Comparison of ENCODE assay signal across 20 cellular contexts in genomic region chr9:91028166-91028827, GRCh38.
DNase-seq lines count a peak whose midpoint lies in the region; ATAC-seq, FAIRE-seq and TF ChIP-seq lines count a peak whose summit lies in the region.
"Had no signal": no experiment of that assay in that cellular context is flagged by ENCODE, and none has a peak within 500 bp of the region (broad histone marks: within the 10 kb centered on the region; RNA-seq: fewer than 3 reads in every experiment).

No MANE protein-coding gene starts in this region.

- H3K9me3 Mint-ChIP-seq in stimulated activated naive B cell treated with anti-CD40 and anti-IgM and Interleukin-4, amounts not matched to agents 10 μg/mL and 1 μg/mL and 100 μg/mL, for 72 hours, result peaks cover 0 to 6% of the 10 kb centered on the region in 2 donors
- H3K9me3 Mint-ChIP-seq in naive thymus-derived CD4-positive, alpha-beta T cell, result peaks cover 0 to 6% (median 0%) of the 10 kb centered on the region in 11 donors
- H3K9me3 Mint-ChIP-seq: CD4-positive, alpha-beta T cell had no signal

- H3K4me3 ChIP-seq in lung (no peak overlapping the region), SK-N-SH (ENCODE audit: low read depth in 2 of 2, low read length in 1 of 2) (no peak overlapping the region)
- H3K4me3 ChIP-seq in naive thymus-derived CD4-positive, alpha-beta T cell (ENCODE audit: low read length), result no peak overlapping the region

- no peak overlapping the region for H2AFZ ChIP-seq in SK-N-SH (ENCODE audit: low read depth)

- H3K4me1 ChIP-seq in lung (ENCODE audit: control insufficient read depth in 2 of 2, insufficient read depth in 2 of 2, low read length in 2 of 2), result no peaks in the 10 kb centered on the region
- H3K4me1 ChIP-seq in SK-N-SH (ENCODE audit: control insufficient read depth in 1 of 2, insufficient read depth in 2 of 2, low read depth in 1 of 2, low read length in 1 of 2), result no peaks in the 10 kb centered on the region
- no peaks in the 10 kb centered on the region for H3K4me1 ChIP-seq in naive thymus-derived CD4-positive, alpha-beta T cell (ENCODE audit: control insufficient read depth in 2 of 2, insufficient read depth in 2 of 2, low read length in 2 of 2)

- TF ChIP-seq RAD21 in SK-N-SH (IDR thresholded peaks at IDR 0.05; ENCODE audit: low read length), result no peak

- no peaks in the 10 kb centered on the region for H3K9me2 ChIP-seq in SK-N-SH

- H3K27me3 ChIP-seq in lung (ENCODE audit: control insufficient read depth, insufficient read depth), result no peaks in the 10 kb centered on the region
- H3K27me3 ChIP-seq in SK-N-SH (ENCODE audit: insufficient read depth), result no peaks in the 10 kb centered on the region
- H3K27me3 ChIP-seq in naive thymus-derived CD4-positive, alpha-beta T cell (ENCODE audit: control insufficient read depth in 2 of 2, insufficient read depth in 2 of 2, low read length in 2 of 2), result no peaks in the 10 kb centered on the region

- no peak overlapping the region for H3K4me2 ChIP-seq in SK-N-SH

- FAIRE-seq in RCC 7860 (lab: Jason Lieb, UNC), result no peak
- FAIRE-seq: A204.1, G401.6, GM12891, GM19239, H54 had no signal

- H3K9me3 ChIP-seq in lung (ENCODE audit: control insufficient read depth in 2 of 2, insufficient read depth in 1 of 2, low read length in 1 of 2), result peaks cover 0 to 7% of the 10 kb centered on the region in 2 donors
- H3K9me3 ChIP-seq in SK-N-SH, result no peaks in the 10 kb centered on the region
- H3K9me3 ChIP-seq in naive thymus-derived CD4-positive, alpha-beta T cell (ENCODE audit: control insufficient read depth in 2 of 3, low read length in 3 of 3), result no peaks in the 10 kb centered on the region

- intact Hi-C loops in naive thymus-derived CD4-positive, alpha-beta T cell (cut with micrococcal nuclease), result no loop called here

- H3K9ac ChIP-seq in SK-N-SH, result no peak overlapping the region

- TF ChIP-seq CTCF in lung (IDR thresholded peaks at IDR 0.05; ENCODE audit: control extremely low read depth, extremely low read depth) (no peak), SK-N-SH (IDR thresholded peaks at IDR 0.05) (no peak)

- H3K79me2 ChIP-seq in SK-N-SH (ENCODE audit: insufficient read depth), result no peaks in the 10 kb centered on the region

- no peak for ATAC-seq in lung (ENCODE audit: insufficient read depth, low FRiP score)
- no peak for ATAC-seq in stimulated activated naive B cell treated with anti-CD40 and anti-IgM and Interleukin-4, amounts not matched to agents 10 μg/mL and 1 μg/mL and 100 μg/mL, for 72 hours (replicated peaks)
- no peak for ATAC-seq in naive thymus-derived CD4-positive, alpha-beta T cell
- ATAC-seq: HCT116 had no signal

- H3K36me3 Mint-ChIP-seq in stimulated activated naive B cell treated with anti-CD40 and anti-IgM and Interleukin-4, amounts not matched to agents 10 μg/mL and 1 μg/mL and 100 μg/mL, for 72 hours, result no peaks in the 10 kb centered on the region
- no peaks in the 10 kb centered on the region for H3K36me3 Mint-ChIP-seq in naive thymus-derived CD4-positive, alpha-beta T cell

- H3K36me3 ChIP-seq in lung (ENCODE audit: control insufficient read depth in 2 of 2, insufficient read depth in 2 of 2, low read length in 2 of 2), result no peaks in the 10 kb centered on the region
- no peaks in the 10 kb centered on the region for H3K36me3 ChIP-seq in SK-N-SH (replicated peaks in 1 of 2; ENCODE audit: control insufficient read depth in 1 of 2, insufficient read depth in 2 of 2, low read length in 1 of 2)
- no peaks in the 10 kb centered on the region for H3K36me3 ChIP-seq in naive thymus-derived CD4-positive, alpha-beta T cell (ENCODE audit: control insufficient read depth in 2 of 3, insufficient read depth in 3 of 3, low read length in 3 of 3)

- CTCF ChIA-PET in SK-N-SH (lab: Yijun Ruan, JAX), result no interaction called here
- CTCF ChIA-PET in naive thymus-derived CD4-positive, alpha-beta T cell (lab: Charles Lee), result interaction anchor here (0.6 kb wide), 1 partner anchor 76 kb away, joined by 3 read pairs; no protein-coding TSS in a partner anchor

- DNase-seq in Daoy (ENCODE audit: low read depth) (peak; percentile 28), RCC 7860 (ENCODE audit: low spot score) (peak; percentile 14), lung (ENCODE audit: low spot score) (peak; percentile 20), SK-N-SH (no peak), Kasumi-1 (lab: John Stamatoyannopoulos, UW) (no peak)
- no peak for DNase-seq in stimulated activated naive B cell treated with anti-CD40 and anti-IgM and Interleukin-4, amounts not matched to agents 10 μg/mL and 1 μg/mL and 100 μg/mL, for 72 hours
- DNase-seq in naive thymus-derived CD4-positive, alpha-beta T cell, result no peak
- DNase-seq: C1 segment of cervical spinal cord; CD4-positive, alpha-beta T cell; DMS79; EL; KBM-7 had no signal

- no peak overlapping the region for H3K27ac ChIP-seq in lung (ENCODE audit: low read depth in 1 of 2, low read length in 1 of 2)
- H3K27ac ChIP-seq in SK-N-SH (ENCODE audit: low read depth in 2 of 2, low read length in 1 of 2), result no peak overlapping the region
- H3K27ac ChIP-seq in naive thymus-derived CD4-positive, alpha-beta T cell (ENCODE audit: low read depth, low read length), result no peak overlapping the region
- H3K27ac ChIP-seq: HL-60 had no signal

- H3K4me1 Mint-ChIP-seq in stimulated activated naive B cell treated with anti-CD40 and anti-IgM and Interleukin-4, amounts not matched to agents 10 μg/mL and 1 μg/mL and 100 μg/mL, for 72 hours, result no peaks in the 10 kb centered on the region
- H3K4me1 Mint-ChIP-seq in naive thymus-derived CD4-positive, alpha-beta T cell, result no peaks in the 10 kb centered on the region
- H3K4me1 Mint-ChIP-seq: B cell had no signal

- WGBS in lung, 2 donors, result 90 to 94% methylated on average over 8 of the region's 8 CpGs
- 61% methylated on average over 8 of the region's 8 CpGs for WGBS in SK-N-SH (ENCODE audit: low lambda C conversion rate)

- POLR2A ChIA-PET in SK-N-SH (lab: Yijun Ruan, JAX), result no interaction called here
- POLR2A ChIA-PET in naive thymus-derived CD4-positive, alpha-beta T cell (lab: Charles Lee), result no interaction called here

- no peaks in the 10 kb centered on the region for H4K20me1 ChIP-seq in SK-N-SH (ENCODE audit: insufficient read depth)

- no peak overlapping the region for H3K4me3 Mint-ChIP-seq in stimulated activated naive B cell treated with anti-CD40 and anti-IgM and Interleukin-4, amounts not matched to agents 10 μg/mL and 1 μg/mL and 100 μg/mL, for 72 hours
- no peak overlapping the region for H3K4me3 Mint-ChIP-seq in naive thymus-derived CD4-positive, alpha-beta T cell
- H3K4me3 Mint-ChIP-seq: B cell; CD4-positive, alpha-beta T cell had no signal

- H3K27ac Mint-ChIP-seq in stimulated activated naive B cell treated with anti-CD40 and anti-IgM and Interleukin-4, amounts not matched to agents 10 μg/mL and 1 μg/mL and 100 μg/mL, for 72 hours, result peak overlapping the region; percentile 73
- no peak overlapping the region for H3K27ac Mint-ChIP-seq in naive thymus-derived CD4-positive, alpha-beta T cell
- H3K27ac Mint-ChIP-seq: B cell; CD4-positive, alpha-beta T cell had no signal

- TF ChIP-seq EP300 in SK-N-SH (IDR thresholded peaks at IDR 0.05; ENCODE audit: borderline replicate concordance in 1 of 2, low read depth in 1 of 2, low read length in 1 of 2), result no peak

- peaks cover 16 to 28% of the 10 kb centered on the region in 2 donors for H3K27me3 Mint-ChIP-seq in stimulated activated naive B cell treated with anti-CD40 and anti-IgM and Interleukin-4, amounts not matched to agents 10 μg/mL and 1 μg/mL and 100 μg/mL, for 72 hours
- peaks cover 6 to 30% (median 15%) of the 10 kb centered on the region in 5 donors for H3K27me3 Mint-ChIP-seq in naive thymus-derived CD4-positive, alpha-beta T cell

- H3F3A ChIP-seq in SK-N-SH (replicated peaks; ENCODE audit: insufficient read depth), result no peaks in the 10 kb centered on the region

TF ChIP-seq in SK-N-SH, 30 proteins besides CTCF, POLR2A, EP300 and RAD21 (continues in another document):
- TF ChIP-seq GATA2 (CRISPR knock-in tag; IDR thresholded peaks at IDR 0.05) (no peak), PBX3 (IDR thresholded peaks at IDR 0.05) (no peak), NRF1 (IDR thresholded peaks at IDR 0.05; ENCODE audit: low read depth, low read length) (no peak), FOXJ3 (CRISPR knock-in tag; IDR thresholded peaks at IDR 0.05) (no peak), NFIC (IDR thresholded peaks at IDR 0.05; ENCODE audit: borderline replicate concordance) (no peak), FOSL2 (IDR thresholded peaks at IDR 0.05; ENCODE audit: borderline replicate concordance, low read depth) (no peak), MEF2A (IDR thresholded peaks at IDR 0.05; ENCODE audit: borderline replicate concordance, low read depth) (no peak), TCF12 (IDR thresholded peaks at IDR 0.05) (no peak), MAX (IDR thresholded peaks at IDR 0.05; ENCODE audit: low read depth) (no peak), TEAD4 (IDR thresholded peaks at IDR 0.05; ENCODE audit: borderline replicate concordance, insufficient read depth) (no peak), POLR2AphosphoS5 (IDR thresholded peaks at IDR 0.05; ENCODE audit: low read depth, low read length) (no peak)

Comparison
In these comparisons a context has a peak if more than half of its experiments do, and no peak if none do; other contexts are left out.
1. DNase-seq: peak in Daoy (single experiment), RCC 7860 (single experiment) and lung (single experiment); none in stimulated activated naive B cell treated with anti-CD40 and anti-IgM and Interleukin-4, amounts not matched to agents 10 μg/mL and 1 μg/mL and 100 μg/mL, for 72 hours (single experiment), SK-N-SH (single experiment), naive thymus-derived CD4-positive, alpha-beta T cell (0 of 9) and Kasumi-1 (0 of 2).